13 cellular contexts compared by ENCODE assay signal in the genomic region with DNA sequence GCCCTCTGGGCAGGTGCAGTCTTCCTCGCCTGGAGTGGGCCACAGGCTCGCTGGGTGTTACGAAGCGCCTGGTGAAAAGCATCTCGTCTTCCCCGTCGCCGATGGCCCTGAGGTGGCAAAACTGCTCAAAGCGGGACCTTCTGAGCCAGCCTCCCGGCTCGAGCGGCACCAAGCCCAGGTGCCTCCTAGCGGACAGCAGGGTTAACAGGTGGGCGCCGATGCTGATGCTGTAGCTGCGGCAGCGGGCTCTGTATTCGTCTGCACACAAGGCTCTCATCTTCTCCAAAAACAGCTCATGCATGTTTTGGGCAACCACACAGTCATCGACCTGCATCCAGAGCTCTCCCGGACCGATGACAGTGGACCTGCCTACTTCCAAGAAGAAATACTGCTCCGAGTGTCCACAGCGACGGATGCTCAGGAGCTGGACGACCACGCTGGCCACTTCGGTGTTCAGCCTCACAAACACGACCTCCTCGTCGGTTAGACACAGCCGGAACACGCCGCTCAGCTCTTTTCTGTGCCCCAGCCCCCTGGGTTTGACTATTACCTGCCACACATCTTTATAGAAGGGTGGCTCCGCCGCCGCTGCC. TPM values are rescaled to one million over a fixed set of nuclear protein-coding genes. Genes with fewer than 3 reads are reported as not detected.
DNase-seq lines count a peak whose midpoint lies in the region; ATAC-seq and TF ChIP-seq lines count a peak whose summit lies in the region.
"Had no signal": no experiment of that assay in that cellular context is flagged by ENCODE, and none has a peak within 500 bp of the region (broad histone marks: within the 10 kb centered on the region; RNA-seq: fewer than 3 reads in every experiment).

No MANE protein-coding gene starts in this region.

- no peak overlapping the region for H3K4me3 Mint-ChIP-seq in activated CD8-positive, alpha-beta memory T cell treated with anti-CD3 and anti-CD28 coated beads, Interleukin-2, amount 10 ng/mL, durations not matched to agents 7 days and 5 days
- H3K4me3 Mint-ChIP-seq: activated T-cell treated with anti-CD3 and anti-CD28 coated beads, Interleukin-2, amount 50 U/mL, for 24 hours; natural killer cell had no signal

- H3K4me2 ChIP-seq in PC-9: no peak overlapping the region

- no peaks in the 10 kb centered on the region for H3K9me2 ChIP-seq in PC-9 (ENCODE audit: insufficient read depth)

- DNase-seq in COLO668 (lab: John Stamatoyannopoulos, UW; ENCODE audit: unreplicated experiment) (peak; percentile 25), HAP-1 (ENCODE audit: low spot score in 2 of 2) (peak; percentile 36 to 71), astrocyte of the spinal cord (ENCODE audit: low read depth, low spot score) (no peak), lower lobe of right lung (no peak), PC-9 (no peak)
- no peak for DNase-seq in activated CD8-positive, alpha-beta memory T cell treated with anti-CD3 and anti-CD28 coated beads, Interleukin-2, amount 10 ng/mL, durations not matched to agents 7 days and 5 days
- DNase-seq: activated T-cell treated with anti-CD3 and anti-CD28 coated beads, Interleukin-2, amount 50 U/mL, for 24 hours; DMS153; natural killer cell; SHP77 treated with DMSO at 0.1 percent for 48 hours had no signal

- H3K27me3 Mint-ChIP-seq in activated CD8-positive, alpha-beta memory T cell treated with anti-CD3 and anti-CD28 coated beads, Interleukin-2, amount 10 ng/mL, durations not matched to agents 7 days and 5 days: peaks cover 59% of the 10 kb centered on the region

- H3K9me3 ChIP-seq in HAP-1: no peaks in the 10 kb centered on the region
- no peaks in the 10 kb centered on the region for H3K9me3 ChIP-seq in lower lobe of right lung
- no peaks in the 10 kb centered on the region for H3K9me3 ChIP-seq in PC-9 (ENCODE audit: insufficient read depth, low read depth)

- H3K27me3 ChIP-seq in HAP-1 (ENCODE audit: low read depth): peaks cover 80% of the 10 kb centered on the region
- H3K27me3 ChIP-seq in lower lobe of right lung (ENCODE audit: low read depth): peaks cover 16% of the 10 kb centered on the region
- H3K27me3 ChIP-seq in PC-9 (ENCODE audit: insufficient read depth, low read depth): peaks cover 47% of the 10 kb centered on the region

- H3K36me3 Mint-ChIP-seq in activated CD8-positive, alpha-beta memory T cell treated with anti-CD3 and anti-CD28 coated beads, Interleukin-2, amount 10 ng/mL, durations not matched to agents 7 days and 5 days: no peaks in the 10 kb centered on the region
- H3K36me3 Mint-ChIP-seq: natural killer cell had no signal

- no peaks in the 10 kb centered on the region for H3K79me2 ChIP-seq in PC-9 (ENCODE audit: low read depth)

- in situ Hi-C loops in HAP-1 (cut with MboI; ENCODE audit: low sequenced_read_pairs) (loop anchor here (25.0 kb wide), 1 partner anchor 652 kb away; no protein-coding TSS in a partner anchor), astrocyte of the spinal cord (cut with HindIII; ENCODE audit: low sequenced_read_pairs) (no loop called here)

- H2AFZ ChIP-seq in PC-9: no peak overlapping the region

- intact Hi-C loops in lower lobe of right lung (cut with DNase I) (no loop called here), PC-9 (cut with micrococcal nuclease; ENCODE audit: unreplicated experiment) (no loop called here)

- H3K4me3 ChIP-seq in HAP-1 (peak overlapping the region; percentile 38), astrocyte of the spinal cord (ENCODE audit: low read depth, low read length) (no peak overlapping the region), lower lobe of right lung (peak overlapping the region; percentile 43), PC-9 (no peak overlapping the region)

- H3K36me3 ChIP-seq in HAP-1 (replicated peaks) (no peaks in the 10 kb centered on the region), lower lobe of right lung (no peaks in the 10 kb centered on the region), PC-9 (ENCODE audit: low read depth) (no peaks in the 10 kb centered on the region)

- POLR2A ChIA-PET in PC-9 (lab: Charles Lee; ENCODE audit: unreplicated experiment): no interaction called here

- peak; percentile 3 for TF ChIP-seq CTCF in astrocyte of the spinal cord (IDR thresholded peaks at IDR 0.05; ENCODE audit: low read depth, low read length)
- no peak for TF ChIP-seq CTCF in lower lobe of right lung (IDR thresholded peaks at IDR 0.05)
- no peak for TF ChIP-seq CTCF in PC-9 (conservative IDR thresholded peaks at IDR 0.05)

- H4K20me1 ChIP-seq in PC-9 (ENCODE audit: insufficient read depth): no peaks in the 10 kb centered on the region

- no peaks in the 10 kb centered on the region for H3K9me3 Mint-ChIP-seq in activated CD8-positive, alpha-beta memory T cell treated with anti-CD3 and anti-CD28 coated beads, Interleukin-2, amount 10 ng/mL, durations not matched to agents 7 days and 5 days (ENCODE audit: low read depth)
- H3K9me3 Mint-ChIP-seq: activated T-cell treated with anti-CD3 and anti-CD28 coated beads, Interleukin-2, amount 50 U/mL, for 24 hours had no signal

- H3K4me1 ChIP-seq in HAP-1: no peaks in the 10 kb centered on the region
- H3K4me1 ChIP-seq in lower lobe of right lung: no peaks in the 10 kb centered on the region
- no peaks in the 10 kb centered on the region for H3K4me1 ChIP-seq in PC-9 (replicated peaks; ENCODE audit: insufficient read depth)

- ATAC-seq in lower lobe of right lung (peak in 1 of 2 donors; percentile 28), GM18502 (IDR thresholded peaks at IDR 0.05; ENCODE audit: poor library complexity, unreplicated experiment) (no peak), HG02884 (IDR thresholded peaks at IDR 0.05; ENCODE audit: unreplicated experiment) (no peak)
- ATAC-seq in activated CD8-positive, alpha-beta memory T cell treated with anti-CD3 and anti-CD28 coated beads, Interleukin-2, amount 10 ng/mL, durations not matched to agents 7 days and 5 days: no peak
- ATAC-seq: natural killer cell had no signal

- no peak overlapping the region for H3K27ac Mint-ChIP-seq in activated CD8-positive, alpha-beta memory T cell treated with anti-CD3 and anti-CD28 coated beads, Interleukin-2, amount 10 ng/mL, durations not matched to agents 7 days and 5 days
- H3K27ac Mint-ChIP-seq: activated T-cell treated with anti-CD3 and anti-CD28 coated beads, Interleukin-2, amount 50 U/mL, for 24 hours; natural killer cell had no signal

- H3K4me1 Mint-ChIP-seq in activated CD8-positive, alpha-beta memory T cell treated with anti-CD3 and anti-CD28 coated beads, Interleukin-2, amount 10 ng/mL, durations not matched to agents 7 days and 5 days: no peaks in the 10 kb centered on the region
- H3K4me1 Mint-ChIP-seq: natural killer cell had no signal

- CTCF ChIA-PET in activated CD8-positive, alpha-beta memory T cell treated with anti-CD3 and anti-CD28 coated beads, Interleukin-2, amount 10 ng/mL, durations not matched to agents 7 days and 5 days (lab: Charles Lee): no interaction called here
- CTCF ChIA-PET in PC-9 (lab: Charles Lee): no interaction called here

- BruUV-seq in PC-9 (replicated peaks; lab: Mats Ljungman, UMichigan): no TSS peak

- no peak overlapping the region for H3K27ac ChIP-seq in lower lobe of right lung
- H3K27ac ChIP-seq in PC-9: no peak overlapping the region

- no peaks in the 10 kb centered on the region for H3F3A ChIP-seq in PC-9 (ENCODE audit: insufficient read depth, low read depth)

RNA-seq across cellular contexts. Expression of a gene that starts 1.2 kb away (rescaled TPM):
- total RNA-seq in lower lobe of right lung (0.09 TPM), PC-9 (2021) (not detected in 2 replicates)
- total RNA-seq in activated CD8-positive, alpha-beta memory T cell treated with anti-CD3 and anti-CD28 coated beads, Interleukin-2, amount 10 ng/mL, durations not matched to agents 7 days and 5 days: under 1 TPM in 1 of 2 experiments, not detected in 1; 0.16 TPM
- total RNA-seq: epithelial cell of proximal tubule, natural killer cell had no signal

Comparison
In these comparisons a context has a peak if more than half of its experiments do, and no peak if none do; other contexts are left out.
1. DNase-seq: peak in COLO668 (single experiment) and HAP-1 (2 of 2); none in astrocyte of the spinal cord (single experiment), lower lobe of right lung (single experiment), activated CD8-positive, alpha-beta memory T cell treated with anti-CD3 and anti-CD28 coated beads, Interleukin-2, amount 10 ng/mL, durations not matched to agents 7 days and 5 days (single experiment) and PC-9 (0 of 2).
2. H3K4me3 ChIP-seq: peak in HAP-1 (single experiment) and lower lobe of right lung (single experiment); none in astrocyte of the spinal cord (single experiment) and PC-9 (single experiment).